Comparison of ENCODE assay signal across 26 cellular contexts in the genomic region with DNA sequence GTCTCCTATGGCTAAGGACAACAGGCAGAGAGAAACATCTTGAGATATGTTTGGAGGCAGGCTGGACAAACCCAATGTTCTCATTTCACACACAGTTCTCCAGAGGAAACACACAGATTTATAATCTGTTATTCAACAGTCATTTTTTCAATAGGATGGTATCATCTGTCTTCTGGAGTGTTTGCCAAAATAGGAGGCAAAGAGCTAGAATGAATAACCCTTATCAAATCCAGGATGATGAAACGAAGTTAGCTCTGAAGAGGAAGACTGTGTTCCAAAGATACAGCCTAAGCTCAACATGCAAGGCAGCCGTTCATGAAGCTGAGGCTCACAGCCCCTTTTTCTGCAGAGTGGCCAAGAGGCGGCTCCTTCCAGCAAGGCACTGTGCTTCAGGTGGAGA.
"Had no signal": no experiment of that assay in that cellular context is flagged by ENCODE, and none has a peak within 500 bp of the region (broad histone marks: within the 10 kb centered on the region; RNA-seq: fewer than 3 reads in every experiment).

No MANE protein-coding gene starts in this region.

- H3K36me3 ChIP-seq: adrenal gland, breast epithelium, Peyer's patch, SJCRH30 had no signal

- H3K9ac ChIP-seq: KMS-11, SK-N-SH had no signal

- H3K4me3 ChIP-seq: adrenal gland, breast epithelium, Peyer's patch, SJCRH30 had no signal

- H3K9me3 ChIP-seq: adrenal gland, breast epithelium, Peyer's patch, SJCRH30, SK-N-SH had no signal

- H3K4me2 ChIP-seq: KMS-11, SK-N-SH had no signal

- H3K27me3 ChIP-seq: adrenal gland, breast epithelium, Peyer's patch, SJCRH30 had no signal

- DNase-seq: activated B cell treated with CpG ODN at 0.5 μM for 24 hours; activated CD4-positive, alpha-beta memory T cell treated with anti-CD3 and anti-CD28 coated beads, Interleukin-2, amount 10 ng/mL, durations not matched to agents 7 days and 5 days; activated CD4-positive, alpha-beta T cell treated with anti-CD3 and anti-CD28 coated beads, Interleukin-2, amount 50 U/mL, for 1 hour; activated CD8-positive, alpha-beta memory T cell treated with anti-CD3 and anti-CD28 coated beads, Interleukin-2, amount 50 U/mL, for 48 hours; activated naive CD4-positive, alpha-beta T cell treated with anti-CD3 and anti-CD28 coated beads, Interleukin-2, amount 50 U/mL, for 16 hours; activated naive CD8-positive, alpha-beta T cell treated with anti-CD3 and anti-CD28 coated beads, Interleukin-2, amount 10 ng/mL, durations not matched to agents 7 days and 5 days; activated T-cell treated with anti-CD3 and anti-CD28 coated beads, Interleukin-2, amount 50 U/mL, for 1 hour; adrenal gland; aorta; caudate nucleus; NCI-H1092; NCI-H1417; NCI-H1694; NCI-H2081; NCI-H2171 treated with DMSO at 0.1 percent for 48 hours; NCI-H345; NCI-H510A; NCI-H526 treated with DMSO at 0.1 percent for 48 hours; Peyer's patch; Right ventricle myocardium superior; SJCRH30; SK-N-SH; T-helper 1 cell had no signal

- H3K27ac ChIP-seq: adrenal gland, breast epithelium, KMS-11, Peyer's patch, RWPE1, SJCRH30 had no signal

- H3K4me1 ChIP-seq: adrenal gland, breast epithelium, Peyer's patch, SJCRH30 had no signal
